Comparison of ENCODE assay signal across 1 cellular context in the genomic region with DNA sequence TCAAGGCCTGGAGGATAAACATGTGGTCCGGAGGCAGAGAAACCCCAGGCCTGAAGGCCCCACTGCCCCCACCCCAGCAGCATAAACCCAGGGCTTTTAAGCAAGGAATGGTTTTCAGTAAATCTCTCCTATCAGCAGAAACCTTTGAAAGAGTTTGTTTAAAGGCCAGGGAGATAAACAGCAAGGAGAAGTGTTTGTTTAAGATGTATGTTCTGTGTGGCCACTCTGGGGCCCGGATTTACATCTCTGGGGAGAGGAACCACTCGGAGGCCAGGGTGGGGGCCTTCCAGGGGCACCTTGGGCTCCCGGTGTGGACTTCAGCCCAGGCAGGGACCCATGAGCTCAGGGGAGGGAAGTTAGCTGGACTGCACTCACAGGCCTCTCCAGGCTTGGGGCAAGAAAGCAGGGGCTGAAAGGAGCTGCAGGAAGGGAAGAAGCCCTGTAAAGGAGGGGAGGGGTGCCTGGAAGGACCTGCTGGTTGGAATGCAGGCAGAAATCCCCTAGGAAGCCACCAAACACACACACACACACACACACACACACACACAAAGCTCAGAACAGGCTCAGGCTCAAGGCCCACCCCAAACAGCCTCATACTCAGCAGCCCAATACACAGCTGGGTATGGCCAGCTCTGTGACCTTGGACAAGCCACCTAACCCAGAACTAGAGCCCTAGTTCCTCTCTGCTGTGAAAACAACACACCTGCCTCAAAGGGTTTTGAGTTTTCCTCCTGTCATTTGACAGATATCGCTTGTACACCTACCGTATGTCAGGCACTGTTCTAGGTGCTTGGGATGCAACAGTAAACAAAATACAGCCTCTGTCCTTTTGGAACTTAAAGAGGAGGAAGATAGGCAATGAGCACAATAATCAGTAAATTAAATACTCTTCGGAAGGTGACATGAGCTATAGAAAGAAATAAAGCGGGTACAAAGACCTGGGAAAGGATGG.
TF ChIP-seq lines count a peak whose summit lies in the region.

No MANE protein-coding gene starts in this region.

TF ChIP-seq in HepG2, 621 proteins besides CTCF, POLR2A, EP300 and RAD21 (continued from another document and continues in another):
- no peak; the same call in 1 of the 2 replicates for TF ChIP-seq TOE1 (CRISPR knock-in tag; IDR thresholded peaks at IDR 0.05)
- TF ChIP-seq ZNF30 (CRISPR knock-in tag; IDR thresholded peaks at IDR 0.05), result peak; percentile 71; the same call in 1 of the 2 replicates
- TF ChIP-seq ZNF224 (CRISPR knock-in tag; IDR thresholded peaks at IDR 0.05), result no peak
- peak; percentile 75 for TF ChIP-seq HHEX (CRISPR knock-in tag; IDR thresholded peaks at IDR 0.05)
- TF ChIP-seq, protein P1, sequence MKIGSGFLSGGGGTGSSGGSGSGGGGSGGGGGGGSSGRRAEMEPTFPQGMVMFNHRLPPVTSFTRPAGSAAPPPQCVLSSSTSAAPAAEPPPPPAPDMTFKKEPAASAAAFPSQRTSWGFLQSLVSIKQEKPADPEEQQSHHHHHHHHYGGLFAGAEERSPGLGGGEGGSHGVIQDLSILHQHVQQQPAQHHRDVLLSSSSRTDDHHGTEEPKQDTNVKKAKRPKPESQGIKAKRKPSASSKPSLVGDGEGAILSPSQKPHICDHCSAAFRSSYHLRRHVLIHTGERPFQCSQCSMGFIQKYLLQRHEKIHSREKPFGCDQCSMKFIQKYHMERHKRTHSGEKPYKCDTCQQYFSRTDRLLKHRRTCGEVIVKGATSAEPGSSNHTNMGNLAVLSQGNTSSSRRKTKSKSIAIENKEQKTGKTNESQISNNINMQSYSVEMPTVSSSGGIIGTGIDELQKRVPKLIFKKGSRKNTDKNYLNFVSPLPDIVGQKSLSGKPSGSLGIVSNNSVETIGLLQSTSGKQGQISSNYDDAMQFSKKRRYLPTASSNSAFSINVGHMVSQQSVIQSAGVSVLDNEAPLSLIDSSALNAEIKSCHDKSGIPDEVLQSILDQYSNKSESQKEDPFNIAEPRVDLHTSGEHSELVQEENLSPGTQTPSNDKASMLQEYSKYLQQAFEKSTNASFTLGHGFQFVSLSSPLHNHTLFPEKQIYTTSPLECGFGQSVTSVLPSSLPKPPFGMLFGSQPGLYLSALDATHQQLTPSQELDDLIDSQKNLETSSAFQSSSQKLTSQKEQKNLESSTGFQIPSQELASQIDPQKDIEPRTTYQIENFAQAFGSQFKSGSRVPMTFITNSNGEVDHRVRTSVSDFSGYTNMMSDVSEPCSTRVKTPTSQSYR (CRISPR knock-in tag; IDR thresholded peaks at IDR 0.05; ENCODE audit: borderline replicate concordance), result no peak
- TF ChIP-seq, protein P2, sequence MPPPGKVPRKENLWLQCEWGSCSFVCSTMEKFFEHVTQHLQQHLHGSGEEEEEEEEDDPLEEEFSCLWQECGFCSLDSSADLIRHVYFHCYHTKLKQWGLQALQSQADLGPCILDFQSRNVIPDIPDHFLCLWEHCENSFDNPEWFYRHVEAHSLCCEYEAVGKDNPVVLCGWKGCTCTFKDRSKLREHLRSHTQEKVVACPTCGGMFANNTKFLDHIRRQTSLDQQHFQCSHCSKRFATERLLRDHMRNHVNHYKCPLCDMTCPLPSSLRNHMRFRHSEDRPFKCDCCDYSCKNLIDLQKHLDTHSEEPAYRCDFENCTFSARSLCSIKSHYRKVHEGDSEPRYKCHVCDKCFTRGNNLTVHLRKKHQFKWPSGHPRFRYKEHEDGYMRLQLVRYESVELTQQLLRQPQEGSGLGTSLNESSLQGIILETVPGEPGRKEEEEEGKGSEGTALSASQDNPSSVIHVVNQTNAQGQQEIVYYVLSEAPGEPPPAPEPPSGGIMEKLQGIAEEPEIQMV (CRISPR knock-in tag; IDR thresholded peaks at IDR 0.05; ENCODE audit: low read depth), result peak; percentile 60; the same call in 1 of the 2 replicates
- peak; percentile 95 for TF ChIP-seq ZNF629 (CRISPR knock-in tag; conservative IDR thresholded peaks at IDR 0.05)
- TF ChIP-seq HDAC1 (CRISPR knock-in tag; IDR thresholded peaks at IDR 0.05), result peak; percentile 86
- TF ChIP-seq RBAK (CRISPR knock-in tag; IDR thresholded peaks at IDR 0.05), result no peak
- TF ChIP-seq KLF13 (CRISPR knock-in tag; IDR thresholded peaks at IDR 0.05), result no peak
- no peak for TF ChIP-seq SP2 (CRISPR knock-in tag; IDR thresholded peaks at IDR 0.05)
- peak; percentile 86 for TF ChIP-seq ZFX (CRISPR knock-in tag; IDR thresholded peaks at IDR 0.05; ENCODE audit: low read depth)
- TF ChIP-seq, protein P3, sequence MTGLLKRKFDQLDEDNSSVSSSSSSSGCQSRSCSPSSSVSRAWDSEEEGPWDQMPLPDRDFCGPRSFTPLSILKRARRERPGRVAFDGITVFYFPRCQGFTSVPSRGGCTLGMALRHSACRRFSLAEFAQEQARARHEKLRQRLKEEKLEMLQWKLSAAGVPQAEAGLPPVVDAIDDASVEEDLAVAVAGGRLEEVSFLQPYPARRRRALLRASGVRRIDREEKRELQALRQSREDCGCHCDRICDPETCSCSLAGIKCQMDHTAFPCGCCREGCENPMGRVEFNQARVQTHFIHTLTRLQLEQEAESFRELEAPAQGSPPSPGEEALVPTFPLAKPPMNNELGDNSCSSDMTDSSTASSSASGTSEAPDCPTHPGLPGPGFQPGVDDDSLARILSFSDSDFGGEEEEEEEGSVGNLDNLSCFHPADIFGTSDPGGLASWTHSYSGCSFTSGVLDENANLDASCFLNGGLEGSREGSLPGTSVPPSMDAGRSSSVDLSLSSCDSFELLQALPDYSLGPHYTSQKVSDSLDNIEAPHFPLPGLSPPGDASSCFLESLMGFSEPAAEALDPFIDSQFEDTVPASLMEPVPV (CRISPR knock-in tag; IDR thresholded peaks at IDR 0.05), result peak; percentile 68
- no peak for TF ChIP-seq HNRNPUL1 (IDR thresholded peaks at IDR 0.05; ENCODE audit: low read depth, low read length)
- TF ChIP-seq ZNF12 (CRISPR knock-in tag; IDR thresholded peaks at IDR 0.05), result no peak; the same call in 1 of the 2 replicates
- 0 out of 2 replicates have a peak, but pooled peaks have one; percentile 12 for TF ChIP-seq KMT2A (CRISPR knock-in tag; IDR thresholded peaks at IDR 0.05)
- TF ChIP-seq, protein P4, sequence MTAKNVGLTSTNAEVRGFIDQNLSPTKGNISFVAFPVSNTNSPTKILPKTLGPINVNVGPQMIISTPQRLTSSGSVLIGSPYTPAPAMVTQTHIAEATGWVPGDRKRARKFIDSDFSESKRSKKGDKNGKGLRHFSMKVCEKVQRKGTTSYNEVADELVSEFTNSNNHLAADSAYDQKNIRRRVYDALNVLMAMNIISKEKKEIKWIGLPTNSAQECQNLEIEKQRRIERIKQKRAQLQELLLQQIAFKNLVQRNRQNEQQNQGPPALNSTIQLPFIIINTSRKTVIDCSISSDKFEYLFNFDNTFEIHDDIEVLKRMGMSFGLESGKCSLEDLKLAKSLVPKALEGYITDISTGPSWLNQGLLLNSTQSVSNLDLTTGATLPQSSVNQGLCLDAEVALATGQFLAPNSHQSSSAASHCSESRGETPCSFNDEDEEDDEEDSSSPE (CRISPR knock-in tag; IDR thresholded peaks at IDR 0.05), result peak; percentile 43
- TF ChIP-seq TCF12 (IDR thresholded peaks at IDR 0.05), result no peak
- peak; percentile 92; the same call in 1 of the 2 replicates for TF ChIP-seq TCF12 (CRISPR knock-in tag; IDR thresholded peaks at IDR 0.05)
- no peak for TF ChIP-seq RNF2 (conservative IDR thresholded peaks at IDR 0.05; ENCODE audit: low read depth)
- TF ChIP-seq ATF7 (IDR thresholded peaks at IDR 0.05), result no peak
- peak; percentile 46; the same call in 1 of the 2 replicates for TF ChIP-seq ATF7 (CRISPR knock-in tag; IDR thresholded peaks at IDR 0.05)
- no peak for TF ChIP-seq RELA (CRISPR knock-in tag; IDR thresholded peaks at IDR 0.05)
- TF ChIP-seq ZNF563 (CRISPR knock-in tag; IDR thresholded peaks at IDR 0.05), result no peak; the same call in 1 of the 2 replicates
- TF ChIP-seq, protein P5, sequence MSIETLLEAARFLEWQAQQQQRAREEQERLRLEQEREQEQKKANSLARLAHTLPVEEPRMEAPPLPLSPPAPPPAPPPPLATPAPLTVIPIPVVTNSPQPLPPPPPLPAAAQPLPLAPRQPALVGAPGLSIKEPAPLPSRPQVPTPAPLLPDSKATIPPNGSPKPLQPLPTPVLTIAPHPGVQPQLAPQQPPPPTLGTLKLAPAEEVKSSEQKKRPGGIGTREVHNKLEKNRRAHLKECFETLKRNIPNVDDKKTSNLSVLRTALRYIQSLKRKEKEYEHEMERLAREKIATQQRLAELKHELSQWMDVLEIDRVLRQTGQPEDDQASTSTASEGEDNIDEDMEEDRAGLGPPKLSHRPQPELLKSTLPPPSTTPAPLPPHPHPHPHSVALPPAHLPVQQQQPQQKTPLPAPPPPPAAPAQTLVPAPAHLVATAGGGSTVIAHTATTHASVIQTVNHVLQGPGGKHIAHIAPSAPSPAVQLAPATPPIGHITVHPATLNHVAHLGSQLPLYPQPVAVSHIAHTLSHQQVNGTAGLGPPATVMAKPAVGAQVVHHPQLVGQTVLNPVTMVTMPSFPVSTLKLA (IDR thresholded peaks at IDR 0.05), result no peak
- TF ChIP-seq, protein P6, sequence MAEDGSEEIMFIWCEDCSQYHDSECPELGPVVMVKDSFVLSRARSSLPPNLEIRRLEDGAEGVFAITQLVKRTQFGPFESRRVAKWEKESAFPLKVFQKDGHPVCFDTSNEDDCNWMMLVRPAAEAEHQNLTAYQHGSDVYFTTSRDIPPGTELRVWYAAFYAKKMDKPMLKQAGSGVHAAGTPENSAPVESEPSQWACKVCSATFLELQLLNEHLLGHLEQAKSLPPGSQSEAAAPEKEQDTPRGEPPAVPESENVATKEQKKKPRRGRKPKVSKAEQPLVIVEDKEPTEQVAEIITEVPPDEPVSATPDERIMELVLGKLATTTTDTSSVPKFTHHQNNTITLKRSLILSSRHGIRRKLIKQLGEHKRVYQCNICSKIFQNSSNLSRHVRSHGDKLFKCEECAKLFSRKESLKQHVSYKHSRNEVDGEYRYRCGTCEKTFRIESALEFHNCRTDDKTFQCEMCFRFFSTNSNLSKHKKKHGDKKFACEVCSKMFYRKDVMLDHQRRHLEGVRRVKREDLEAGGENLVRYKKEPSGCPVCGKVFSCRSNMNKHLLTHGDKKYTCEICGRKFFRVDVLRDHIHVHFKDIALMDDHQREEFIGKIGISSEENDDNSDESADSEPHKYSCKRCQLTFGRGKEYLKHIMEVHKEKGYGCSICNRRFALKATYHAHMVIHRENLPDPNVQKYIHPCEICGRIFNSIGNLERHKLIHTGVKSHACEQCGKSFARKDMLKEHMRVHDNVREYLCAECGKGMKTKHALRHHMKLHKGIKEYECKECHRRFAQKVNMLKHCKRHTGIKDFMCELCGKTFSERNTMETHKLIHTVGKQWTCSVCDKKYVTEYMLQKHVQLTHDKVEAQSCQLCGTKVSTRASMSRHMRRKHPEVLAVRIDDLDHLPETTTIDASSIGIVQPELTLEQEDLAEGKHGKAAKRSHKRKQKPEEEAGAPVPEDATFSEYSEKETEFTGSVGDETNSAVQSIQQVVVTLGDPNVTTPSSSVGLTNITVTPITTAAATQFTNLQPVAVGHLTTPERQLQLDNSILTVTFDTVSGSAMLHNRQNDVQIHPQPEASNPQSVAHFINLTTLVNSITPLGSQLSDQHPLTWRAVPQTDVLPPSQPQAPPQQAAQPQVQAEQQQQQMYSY (CRISPR knock-in tag; IDR thresholded peaks at IDR 0.05), result peak; percentile 85
- no peak for TF ChIP-seq ZNF773 (CRISPR knock-in tag; IDR thresholded peaks at IDR 0.05; ENCODE audit: borderline replicate concordance)
- TF ChIP-seq, protein P7, sequence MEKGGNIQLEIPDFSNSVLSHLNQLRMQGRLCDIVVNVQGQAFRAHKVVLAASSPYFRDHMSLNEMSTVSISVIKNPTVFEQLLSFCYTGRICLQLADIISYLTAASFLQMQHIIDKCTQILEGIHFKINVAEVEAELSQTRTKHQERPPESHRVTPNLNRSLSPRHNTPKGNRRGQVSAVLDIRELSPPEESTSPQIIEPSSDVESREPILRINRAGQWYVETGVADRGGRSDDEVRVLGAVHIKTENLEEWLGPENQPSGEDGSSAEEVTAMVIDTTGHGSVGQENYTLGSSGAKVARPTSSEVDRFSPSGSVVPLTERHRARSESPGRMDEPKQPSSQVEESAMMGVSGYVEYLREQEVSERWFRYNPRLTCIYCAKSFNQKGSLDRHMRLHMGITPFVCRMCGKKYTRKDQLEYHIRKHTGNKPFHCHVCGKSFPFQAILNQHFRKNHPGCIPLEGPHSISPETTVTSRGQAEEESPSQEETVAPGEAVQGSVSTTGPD (CRISPR knock-in tag; IDR thresholded peaks at IDR 0.05), result peak; percentile 49; the same call in 1 of the 2 replicates
- TF ChIP-seq TAF1 (CRISPR knock-in tag; IDR thresholded peaks at IDR 0.05), result peak; percentile 29; the same call in 1 of the 2 replicates
- TF ChIP-seq EED (CRISPR knock-in tag; IDR thresholded peaks at IDR 0.05), result peak; percentile 89; the same call in 1 of the 2 replicates
- peak; percentile 51; the same call in 1 of the 2 replicates for TF ChIP-seq KDM2A (CRISPR knock-in tag; IDR thresholded peaks at IDR 0.05; ENCODE audit: borderline replicate concordance, low read depth)
- peak; percentile 82 for TF ChIP-seq CHD4 (IDR thresholded peaks at IDR 0.05; ENCODE audit: borderline replicate concordance, low read length)
- no peak for TF ChIP-seq ZNF326 (CRISPR knock-in tag; IDR thresholded peaks at IDR 0.05; ENCODE audit: borderline replicate concordance)
- no peak for TF ChIP-seq FOSL1 (CRISPR knock-in tag; IDR thresholded peaks at IDR 0.05; ENCODE audit: borderline replicate concordance)
- no peak for TF ChIP-seq ZNF230 (CRISPR knock-in tag; IDR thresholded peaks at IDR 0.05)
- TF ChIP-seq SMARCC2 (IDR thresholded peaks at IDR 0.05), result no peak
- peak; percentile 55 to 62 for TF ChIP-seq HMGXB4 (CRISPR knock-in tag; IDR thresholded peaks at IDR 0.05; ENCODE audit: borderline replicate concordance in 1 of 2, low read depth in 1 of 2)
- TF ChIP-seq ZNF652 (CRISPR knock-in tag; IDR thresholded peaks at IDR 0.05; ENCODE audit: borderline replicate concordance, low read depth), result no peak
- no peak; the same call in 1 of the 2 replicates for TF ChIP-seq ZNF878 (CRISPR knock-in tag; IDR thresholded peaks at IDR 0.05)
- 0 out of 2 replicates have a peak, but pooled peaks have one; percentile 79 for TF ChIP-seq ZNF678 (CRISPR knock-in tag; IDR thresholded peaks at IDR 0.05)
- peak; percentile 45; the same call in 1 of the 2 replicates for TF ChIP-seq ZNF136 (CRISPR knock-in tag; IDR thresholded peaks at IDR 0.05; ENCODE audit: low read depth)
